ENCODE assay signal across 12 cellular contexts in the genomic region with DNA sequence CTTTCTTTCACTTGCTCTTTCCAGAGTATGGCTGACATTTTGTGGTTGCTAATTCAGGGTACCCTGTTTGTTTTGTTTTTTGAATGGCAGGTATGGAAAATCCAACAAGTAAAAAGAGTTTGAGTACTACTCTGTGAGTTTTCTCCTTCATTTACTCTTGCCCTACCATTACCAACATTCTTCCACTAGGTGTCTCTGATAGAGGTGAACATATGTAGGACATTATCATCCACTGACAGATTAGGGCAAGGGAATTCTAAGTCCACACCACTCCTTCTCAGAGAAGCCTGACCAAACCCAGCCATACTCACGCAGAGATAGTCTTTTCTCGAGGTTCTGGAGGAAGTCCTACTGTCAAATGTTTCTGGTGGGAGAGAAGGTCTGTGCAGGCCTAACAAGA. TPM values are rescaled to one million over a fixed set of nuclear protein-coding genes. Genes with fewer than 3 reads are reported as not detected.
DNase-seq lines count a peak whose midpoint lies in the region; ATAC-seq, FAIRE-seq and TF ChIP-seq lines count a peak whose summit lies in the region.
"Had no signal": no experiment of that assay in that cellular context is flagged by ENCODE, and none has a peak within 500 bp of the region (broad histone marks: within the 10 kb centered on the region; RNA-seq: fewer than 3 reads in every experiment).

No MANE protein-coding gene starts in this region.

- H3K27me3 Mint-ChIP-seq in CD14-positive monocyte (ENCODE audit: low read depth in 3 of 3) = peaks cover 0 to 5% (median 0%) of the 10 kb centered on the region in 3 donors

- in situ Hi-C loops in ACHN (cut with HindIII; ENCODE audit: low pct_ligation_motif_present, low pct_unique_long_range_greater_than_20kb, low sequenced_read_pairs) = no loop called here
- in situ Hi-C loops in SK-MEL-5 (cut with HindIII; ENCODE audit: low pct_unique_long_range_greater_than_20kb, low sequenced_read_pairs) = no loop called here

- DNase-seq in ACHN (peak; percentile 1), HCT116 (ENCODE audit: low read depth, low spot score) (no peak), SK-MEL-5 (ENCODE audit: low read depth, low spot score) (peak; percentile 43), fibroblast of peridontal ligament (ENCODE audit: extremely low read depth) (peak; percentile 13), frontal cortex (ENCODE audit: low spot score in 2 of 2) (no peak), CD14-positive monocyte (ENCODE audit: low spot score) (no peak), suprapubic skin (ENCODE audit: low spot score in 2 of 2) (no peak)
- DNase-seq: activated T-cell treated with anti-CD3 and anti-CD28 coated beads, Interleukin-2, amount 50 U/mL, for 48 hours; C1 segment of cervical spinal cord; dorsolateral prefrontal cortex; posterior cingulate gyrus had no signal

- intact Hi-C loops in HCT116 (cut with micrococcal nuclease) = no loop called here
- intact Hi-C loops in CD14-positive monocyte (cut with micrococcal nuclease) = no loop called here

- no peak for FAIRE-seq in frontal cortex (lab: Jason Lieb, UNC)

- no peak overlapping the region for H3K4me2 ChIP-seq in HCT116 (ENCODE audit: low read length)

- ATAC-seq in HCT116 (peak; percentile 53; the same call in 1 of the 2 replicates), GM18873 (IDR thresholded peaks at IDR 0.05; ENCODE audit: low FRiP score, unreplicated experiment) (no peak)

- H3K4me1 ChIP-seq in HCT116 (ENCODE audit: control insufficient read depth in 1 of 2, insufficient read depth in 2 of 2, low read length in 2 of 2) = no peaks in the 10 kb centered on the region
- H3K4me1 ChIP-seq in suprapubic skin = no peaks in the 10 kb centered on the region

- RAD21 ChIA-PET in HCT116 (lab: Charles Lee; ENCODE audit: low non-redundant PET in 1 of 2, low total read pairs in 2 of 2, uncharacterized antibody in 2 of 2, unreplicated experiment in 2 of 2) = no interaction called here

- no peaks in the 10 kb centered on the region for H4K20me1 ChIP-seq in HCT116 (ENCODE audit: insufficient read depth)

- H2AFZ ChIP-seq in HCT116 (ENCODE audit: low read depth, low read length, poor library complexity, severe bottlenecking) = no peak overlapping the region

- H3K9ac ChIP-seq in HCT116 (ENCODE audit: low read length) = no peak overlapping the region

- H3K36me3 Mint-ChIP-seq in CD14-positive monocyte = no peaks in the 10 kb centered on the region

- TF ChIP-seq CTCF in HCT116 (IDR thresholded peaks at IDR 0.05 in 2 of 3, conservative IDR thresholded peaks at IDR 0.05 in 1 of 3; ENCODE audit: borderline replicate concordance in 1 of 3, insufficient read depth in 1 of 3, low read depth in 2 of 3, low read length in 2 of 3) (peak; percentile 11 to 30 (median 19); a peak in 2 of 6 replicates), CD14-positive monocyte (IDR thresholded peaks at IDR 0.05) (no peak), suprapubic skin (IDR thresholded peaks at IDR 0.05) (no peak)

- CTCF ChIA-PET in HCT116 (lab: Charles Lee) = no interaction called here

- no peaks in the 10 kb centered on the region for H3K9me3 ChIP-seq in HCT116 (ENCODE audit: control insufficient read depth in 1 of 2, insufficient read depth in 1 of 2, low read depth in 1 of 2, low read length in 2 of 2)
- H3K9me3 ChIP-seq in suprapubic skin = no peaks in the 10 kb centered on the region

- H3K27ac ChIP-seq in HCT116 (ENCODE audit: low read depth, low read length) (no peak overlapping the region), suprapubic skin (no peak overlapping the region)
- H3K27ac ChIP-seq: dorsolateral prefrontal cortex had no signal

- BruUV-seq in HCT116 (replicated peaks; lab: Mats Ljungman, UMichigan) = no TSS peak

- H3K9me2 ChIP-seq in HCT116 (ENCODE audit: insufficient read depth) = no peaks in the 10 kb centered on the region

- no peak overlapping the region for H3K4me3 Mint-ChIP-seq in CD14-positive monocyte

- H3K27ac Mint-ChIP-seq in CD14-positive monocyte = no peak overlapping the region

- no peaks in the 10 kb centered on the region for H3K4me1 Mint-ChIP-seq in CD14-positive monocyte

- peak; percentile 37; the same call in 1 of the 2 replicates for TF ChIP-seq RAD21 in HCT116 (IDR thresholded peaks at IDR 0.05; ENCODE audit: low read depth)

- TF ChIP-seq EP300 in suprapubic skin (IDR thresholded peaks at IDR 0.05) = no peak

- POLR2A ChIA-PET in HCT116 (lab: Charles Lee) = no interaction called here

- no peaks in the 10 kb centered on the region for H3K79me2 ChIP-seq in HCT116 (ENCODE audit: insufficient read depth, low read length)

- H3K36me3 ChIP-seq in HCT116 (ENCODE audit: control insufficient read depth in 1 of 2, insufficient read depth in 2 of 2, low read length in 2 of 2) (peaks cover 0 to 4% of the 10 kb centered on the region in 2 experiments; a peak in 1 of 4 replicates), suprapubic skin (no peaks in the 10 kb centered on the region)

- H3K9me3 Mint-ChIP-seq in CD14-positive monocyte = no peaks in the 10 kb centered on the region

- whole genome bisulfite sequencing in suprapubic skin = 58% methylated on average over 2 of the region's 2 CpGs

- H3K27me3 ChIP-seq in HCT116 (ENCODE audit: insufficient read depth, low read length) (no peaks in the 10 kb centered on the region), suprapubic skin (no peaks in the 10 kb centered on the region)

- H3K4me3 ChIP-seq in HCT116 (replicated peaks in 1 of 2; ENCODE audit: low read depth in 1 of 2, low read length in 2 of 2) = no peak overlapping the region
- no peak overlapping the region for H3K4me3 ChIP-seq in suprapubic skin
- H3K4me3 ChIP-seq: dorsolateral prefrontal cortex had no signal

- TF ChIP-seq POLR2A in HCT116 (IDR thresholded peaks at IDR 0.05; ENCODE audit: borderline replicate concordance, extremely low read depth, insufficient read depth, insufficient read length) (no peak), suprapubic skin (IDR thresholded peaks at IDR 0.05) (no peak)

TF ChIP-seq in HCT116, 20 proteins besides CTCF, POLR2A, EP300 and RAD21:
- TF ChIP-seq FOSL1 (IDR thresholded peaks at IDR 0.05; ENCODE audit: low read depth) = no peak
- no peak for TF ChIP-seq SRF (IDR thresholded peaks at IDR 0.05; ENCODE audit: low read depth)
- TF ChIP-seq ZNF274 (IDR thresholded peaks at IDR 0.05; ENCODE audit: low read depth, low read length) = no peak
- no peak for TF ChIP-seq ELF1 (IDR thresholded peaks at IDR 0.05; ENCODE audit: borderline replicate concordance, low read depth)
- no peak for TF ChIP-seq SIN3A (IDR thresholded peaks at IDR 0.05; ENCODE audit: low read depth)
- no peak for TF ChIP-seq POLR2AphosphoS5 (IDR thresholded peaks at IDR 0.05; ENCODE audit: low read depth, low read length)
- TF ChIP-seq, protein P1, sequence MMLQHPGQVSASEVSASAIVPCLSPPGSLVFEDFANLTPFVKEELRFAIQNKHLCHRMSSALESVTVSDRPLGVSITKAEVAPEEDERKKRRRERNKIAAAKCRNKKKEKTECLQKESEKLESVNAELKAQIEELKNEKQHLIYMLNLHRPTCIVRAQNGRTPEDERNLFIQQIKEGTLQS (IDR thresholded peaks at IDR 0.05) = no peak
- TF ChIP-seq EZH2phosphoT487 (IDR thresholded peaks at IDR 0.05; ENCODE audit: borderline replicate concordance) = no peak
- TF ChIP-seq TCF7L2 (IDR thresholded peaks at IDR 0.05; ENCODE audit: borderline replicate concordance, extremely low read depth, insufficient read depth, insufficient read length) = no peak
- TF ChIP-seq YY1 (IDR thresholded peaks at IDR 0.05; ENCODE audit: extremely low read depth, insufficient replicate concordance, low read depth, low read length) = no peak
- TF ChIP-seq EZH2 (IDR thresholded peaks at IDR 0.05) = no peak
- TF ChIP-seq EGR1 (IDR thresholded peaks at IDR 0.05; ENCODE audit: low read depth) = no peak
- no peak for TF ChIP-seq CBX3 (IDR thresholded peaks at IDR 0.05; ENCODE audit: low read depth)
- no peak for TF ChIP-seq CEBPB (IDR thresholded peaks at IDR 0.05; ENCODE audit: low read depth)
- TF ChIP-seq, protein P2, sequence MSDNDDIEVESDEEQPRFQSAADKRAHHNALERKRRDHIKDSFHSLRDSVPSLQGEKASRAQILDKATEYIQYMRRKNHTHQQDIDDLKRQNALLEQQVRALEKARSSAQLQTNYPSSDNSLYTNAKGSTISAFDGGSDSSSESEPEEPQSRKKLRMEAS (IDR thresholded peaks at IDR 0.05) = no peak
- TF ChIP-seq, protein P3, sequence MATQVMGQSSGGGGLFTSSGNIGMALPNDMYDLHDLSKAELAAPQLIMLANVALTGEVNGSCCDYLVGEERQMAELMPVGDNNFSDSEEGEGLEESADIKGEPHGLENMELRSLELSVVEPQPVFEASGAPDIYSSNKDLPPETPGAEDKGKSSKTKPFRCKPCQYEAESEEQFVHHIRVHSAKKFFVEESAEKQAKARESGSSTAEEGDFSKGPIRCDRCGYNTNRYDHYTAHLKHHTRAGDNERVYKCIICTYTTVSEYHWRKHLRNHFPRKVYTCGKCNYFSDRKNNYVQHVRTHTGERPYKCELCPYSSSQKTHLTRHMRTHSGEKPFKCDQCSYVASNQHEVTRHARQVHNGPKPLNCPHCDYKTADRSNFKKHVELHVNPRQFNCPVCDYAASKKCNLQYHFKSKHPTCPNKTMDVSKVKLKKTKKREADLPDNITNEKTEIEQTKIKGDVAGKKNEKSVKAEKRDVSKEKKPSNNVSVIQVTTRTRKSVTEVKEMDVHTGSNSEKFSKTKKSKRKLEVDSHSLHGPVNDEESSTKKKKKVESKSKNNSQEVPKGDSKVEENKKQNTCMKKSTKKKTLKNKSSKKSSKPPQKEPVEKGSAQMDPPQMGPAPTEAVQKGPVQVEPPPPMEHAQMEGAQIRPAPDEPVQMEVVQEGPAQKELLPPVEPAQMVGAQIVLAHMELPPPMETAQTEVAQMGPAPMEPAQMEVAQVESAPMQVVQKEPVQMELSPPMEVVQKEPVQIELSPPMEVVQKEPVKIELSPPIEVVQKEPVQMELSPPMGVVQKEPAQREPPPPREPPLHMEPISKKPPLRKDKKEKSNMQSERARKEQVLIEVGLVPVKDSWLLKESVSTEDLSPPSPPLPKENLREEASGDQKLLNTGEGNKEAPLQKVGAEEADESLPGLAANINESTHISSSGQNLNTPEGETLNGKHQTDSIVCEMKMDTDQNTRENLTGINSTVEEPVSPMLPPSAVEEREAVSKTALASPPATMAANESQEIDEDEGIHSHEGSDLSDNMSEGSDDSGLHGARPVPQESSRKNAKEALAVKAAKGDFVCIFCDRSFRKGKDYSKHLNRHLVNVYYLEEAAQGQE (IDR thresholded peaks at IDR 0.05; ENCODE audit: low read depth) = no peak

RNA-seq across cellular contexts. Expression of a gene that starts 36.7 kb away (rescaled TPM):
- total RNA-seq in HCT116 (2021; ENCODE audit: unreplicated experiment) (24.1 TPM), frontal cortex (31.0 TPM), suprapubic skin (10 to 100 TPM; 16.3 to 27.0 (median 20.2) TPM)
- 12.2 and 14.3 TPM in 2 replicates for polyA plus RNA-seq in HCT116 (2012)
- 23.0 and 27.1 TPM in 2 replicates for total RNA-seq in SK-MEL-5 (2014; rRNA removed; shearing (Covaris generic))
- 18.2 and 22.5 TPM in 2 replicates for polyA plus RNA-seq in SK-MEL-5 (2015; cell fraction: cytosol; rRNA removed)
- polyA plus RNA-seq in SK-MEL-5 (2015; cell fraction: nucleus; rRNA removed) = 18.9 and 25.0 TPM in 2 replicates
- 10 to 100 TPM; 20.5 to 22.9 TPM for polyA plus RNA-seq in CD14-positive monocyte

Comparison
In these comparisons a context has a peak if more than half of its experiments do, and no peak if none do; other contexts are left out.
1. DNase-seq: peak in ACHN (single experiment), SK-MEL-5 (single experiment) and fibroblast of peridontal ligament (single experiment); none in HCT116 (single experiment), frontal cortex (0 of 2), CD14-positive monocyte (single experiment) and suprapubic skin (0 of 2).
2. CTCF ChIP-seq: peak in HCT116 (3 of 3); none in CD14-positive monocyte (single experiment) and suprapubic skin (0 of 2).